Comparison of ENCODE assay signal across 1 cellular context in the genomic region with DNA sequence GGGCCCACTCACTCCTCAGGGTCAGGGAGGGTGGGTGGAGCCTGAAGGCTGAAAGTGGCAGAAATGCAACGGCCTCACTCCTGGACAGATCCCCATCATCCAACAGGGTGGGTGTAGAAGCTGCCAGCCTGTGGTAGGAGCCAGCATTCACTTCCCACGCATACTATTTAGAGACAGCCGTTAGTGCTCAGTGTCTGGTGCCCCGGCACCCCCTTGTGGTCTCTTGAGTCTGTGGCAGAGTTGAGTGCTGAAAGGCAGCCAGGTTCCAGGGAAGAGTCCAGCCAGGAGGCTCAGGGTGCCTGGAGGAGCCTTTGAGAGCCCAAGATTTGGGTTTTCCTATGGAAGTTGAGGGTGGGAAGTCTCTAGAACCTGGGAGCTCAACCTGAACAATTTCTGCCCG.
A peak's percentile ranks its signal among the peaks of the same experiment; 100 is the strongest.
TF ChIP-seq lines count a peak whose summit lies in the region.

No MANE protein-coding gene starts in this region.

TF ChIP-seq in HepG2, 621 proteins besides CTCF, POLR2A, EP300 and RAD21 (continued from another document and continues in another):
- TF ChIP-seq ZBED4 (CRISPR knock-in tag; IDR thresholded peaks at IDR 0.05; ENCODE audit: borderline replicate concordance) (no peak; the same call in 1 of the 2 replicates), SMAD3 (CRISPR knock-in tag; IDR thresholded peaks at IDR 0.05) (0 out of 2 replicates have a peak, but pooled peaks have one; percentile 33), ZBTB10 (CRISPR knock-in tag; IDR thresholded peaks at IDR 0.05; ENCODE audit: borderline replicate concordance) (no peak), HOXA5 (CRISPR knock-in tag; IDR thresholded peaks at IDR 0.05) (peak; percentile 41; the same call in 1 of the 2 replicates), SMC3 (IDR thresholded peaks at IDR 0.05; ENCODE audit: low read length) (peak; percentile 99), HDAC2 (CRISPR knock-in tag; IDR thresholded peaks at IDR 0.05) (peak; percentile 54; the same call in 1 of the 2 replicates), FOXC1 (CRISPR knock-in tag; IDR thresholded peaks at IDR 0.05; ENCODE audit: borderline replicate concordance) (no peak), DZIP1 (CRISPR knock-in tag; IDR thresholded peaks at IDR 0.05) (no peak), BRCA1 (CRISPR knock-in tag; IDR thresholded peaks at IDR 0.05) (no peak), NRL (CRISPR knock-in tag; IDR thresholded peaks at IDR 0.05; ENCODE audit: borderline replicate concordance) (peak; percentile 21; the same call in 1 of the 2 replicates), ZFP90 (CRISPR knock-in tag; IDR thresholded peaks at IDR 0.05; ENCODE audit: borderline replicate concordance) (peak; percentile 41; the same call in 1 of the 2 replicates), MED13 (CRISPR knock-in tag; IDR thresholded peaks at IDR 0.05) (no peak), NCOA2 (CRISPR knock-in tag; IDR thresholded peaks at IDR 0.05) (peak; percentile 41; the same call in 1 of the 2 replicates), ZNF549 (CRISPR knock-in tag; IDR thresholded peaks at IDR 0.05) (no peak), IKZF4 (CRISPR knock-in tag; IDR thresholded peaks at IDR 0.05; ENCODE audit: borderline replicate concordance, low read depth, not compliant biosample characterization) (no peak), POLR2AphosphoS2 (IDR thresholded peaks at IDR 0.05; ENCODE audit: low read depth, low read length) (no peak), ETV5 (CRISPR knock-in tag; IDR thresholded peaks at IDR 0.05; ENCODE audit: borderline replicate concordance) (no peak), ZNF574 (CRISPR knock-in tag; IDR thresholded peaks at IDR 0.05) (peak; percentile 41; the same call in 1 of the 2 replicates), GATAD2A (CRISPR knock-in tag; IDR thresholded peaks at IDR 0.05) (0 out of 2 replicates have a peak, but pooled peaks have one; percentile 36), HNF4G (IDR thresholded peaks at IDR 0.05; ENCODE audit: borderline replicate concordance, low read depth, low read length) (no peak), HNF4G (CRISPR knock-in tag; IDR thresholded peaks at IDR 0.05; ENCODE audit: borderline replicate concordance, low read depth) (no peak)
- TF ChIP-seq, protein P1, sequence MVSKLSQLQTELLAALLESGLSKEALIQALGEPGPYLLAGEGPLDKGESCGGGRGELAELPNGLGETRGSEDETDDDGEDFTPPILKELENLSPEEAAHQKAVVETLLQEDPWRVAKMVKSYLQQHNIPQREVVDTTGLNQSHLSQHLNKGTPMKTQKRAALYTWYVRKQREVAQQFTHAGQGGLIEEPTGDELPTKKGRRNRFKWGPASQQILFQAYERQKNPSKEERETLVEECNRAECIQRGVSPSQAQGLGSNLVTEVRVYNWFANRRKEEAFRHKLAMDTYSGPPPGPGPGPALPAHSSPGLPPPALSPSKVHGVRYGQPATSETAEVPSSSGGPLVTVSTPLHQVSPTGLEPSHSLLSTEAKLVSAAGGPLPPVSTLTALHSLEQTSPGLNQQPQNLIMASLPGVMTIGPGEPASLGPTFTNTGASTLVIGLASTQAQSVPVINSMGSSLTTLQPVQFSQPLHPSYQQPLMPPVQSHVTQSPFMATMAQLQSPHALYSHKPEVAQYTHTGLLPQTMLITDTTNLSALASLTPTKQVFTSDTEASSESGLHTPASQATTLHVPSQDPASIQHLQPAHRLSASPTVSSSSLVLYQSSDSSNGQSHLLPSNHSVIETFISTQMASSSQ (IDR thresholded peaks at IDR 0.05; ENCODE audit: low read depth), result no peak
- TF ChIP-seq, protein P1 (CRISPR knock-in tag; IDR thresholded peaks at IDR 0.05; ENCODE audit: borderline replicate concordance), result no peak
- TF ChIP-seq, protein P2, sequence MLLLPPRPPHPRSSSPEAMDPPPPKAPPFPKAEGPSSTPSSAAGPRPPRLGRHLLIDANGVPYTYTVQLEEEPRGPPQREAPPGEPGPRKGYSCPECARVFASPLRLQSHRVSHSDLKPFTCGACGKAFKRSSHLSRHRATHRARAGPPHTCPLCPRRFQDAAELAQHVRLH (CRISPR knock-in tag; IDR thresholded peaks at IDR 0.05; ENCODE audit: borderline replicate concordance, low read depth), result peak; percentile 46; the same call in 1 of the 2 replicates
- TF ChIP-seq, protein P3, sequence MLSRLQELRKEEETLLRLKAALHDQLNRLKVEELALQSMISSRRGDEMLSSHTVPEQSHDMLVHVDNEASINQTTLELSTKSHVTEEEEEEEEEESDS (CRISPR knock-in tag; IDR thresholded peaks at IDR 0.05; ENCODE audit: borderline replicate concordance), result no peak
- TF ChIP-seq, protein P4, sequence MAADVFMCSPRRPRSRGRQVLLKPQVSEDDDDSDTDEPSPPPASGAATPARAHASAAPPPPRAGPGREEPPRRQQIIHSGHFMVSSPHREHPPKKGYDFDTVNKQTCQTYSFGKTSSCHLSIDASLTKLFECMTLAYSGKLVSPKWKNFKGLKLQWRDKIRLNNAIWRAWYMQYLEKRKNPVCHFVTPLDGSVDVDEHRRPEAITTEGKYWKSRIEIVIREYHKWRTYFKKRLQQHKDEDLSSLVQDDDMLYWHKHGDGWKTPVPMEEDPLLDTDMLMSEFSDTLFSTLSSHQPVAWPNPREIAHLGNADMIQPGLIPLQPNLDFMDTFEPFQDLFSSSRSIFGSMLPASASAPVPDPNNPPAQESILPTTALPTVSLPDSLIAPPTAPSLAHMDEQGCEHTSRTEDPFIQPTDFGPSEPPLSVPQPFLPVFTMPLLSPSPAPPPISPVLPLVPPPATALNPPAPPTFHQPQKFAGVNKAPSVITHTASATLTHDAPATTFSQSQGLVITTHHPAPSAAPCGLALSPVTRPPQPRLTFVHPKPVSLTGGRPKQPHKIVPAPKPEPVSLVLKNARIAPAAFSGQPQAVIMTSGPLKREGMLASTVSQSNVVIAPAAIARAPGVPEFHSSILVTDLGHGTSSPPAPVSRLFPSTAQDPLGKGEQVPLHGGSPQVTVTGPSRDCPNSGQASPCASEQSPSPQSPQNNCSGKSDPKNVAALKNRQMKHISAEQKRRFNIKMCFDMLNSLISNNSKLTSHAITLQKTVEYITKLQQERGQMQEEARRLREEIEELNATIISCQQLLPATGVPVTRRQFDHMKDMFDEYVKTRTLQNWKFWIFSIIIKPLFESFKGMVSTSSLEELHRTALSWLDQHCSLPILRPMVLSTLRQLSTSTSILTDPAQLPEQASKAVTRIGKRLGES (CRISPR knock-in tag; IDR thresholded peaks at IDR 0.05; ENCODE audit: borderline replicate concordance), result no peak
